Comparison of ENCODE assay signal across 9 cellular contexts in genomic region chr12:113946175-113946574, GRCh38.
"Had no signal": no experiment of that assay in that cellular context is flagged by ENCODE, and none has a peak within 500 bp of the region (broad histone marks: within the 10 kb centered on the region; RNA-seq: fewer than 3 reads in every experiment).

No MANE protein-coding gene starts in this region.

- H3K4me1 Mint-ChIP-seq: GM23338, H9 had no signal

- H3K4me3 ChIP-seq: GM23338, K562 had no signal

- ATAC-seq: GM23338, K562 had no signal

- H2AFZ ChIP-seq: GM23338 had no signal

- DNase-seq: H9, HCEC 1CT, IMR-90, KG1 had no signal

- FAIRE-seq: H1, H54, K562 had no signal

- H3K9me3 Mint-ChIP-seq: GM23338, H9 had no signal

- H3K27ac ChIP-seq: HL-60 had no signal

- H3K27ac Mint-ChIP-seq: GM23338, H9 had no signal

- H3K4me2 ChIP-seq: GM23338 had no signal

- H3K4me3 Mint-ChIP-seq: GM23338, H9 had no signal
